21 cellular contexts compared by ENCODE assay signal in the genomic region with DNA sequence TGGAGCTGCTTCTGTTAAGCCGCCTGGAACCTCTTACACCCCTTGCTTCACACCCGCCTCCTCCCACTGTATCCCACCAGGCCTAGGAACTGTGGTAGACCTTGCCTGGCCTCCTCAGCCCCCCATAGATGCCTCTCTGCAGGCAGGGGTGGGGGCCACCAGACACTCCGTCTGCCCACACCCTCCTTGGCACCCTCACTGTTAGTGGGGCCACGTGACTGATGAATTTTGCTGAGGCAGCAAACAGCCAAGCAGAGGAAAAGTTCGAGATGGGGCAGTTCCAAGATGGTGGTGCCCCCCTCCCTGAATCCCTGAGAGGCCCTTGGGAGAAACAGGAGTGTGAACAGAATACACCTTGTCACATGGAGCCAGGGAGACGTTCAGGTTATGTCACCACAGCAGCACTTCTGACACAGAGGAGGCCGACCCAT. TPM values are rescaled to one million over a fixed set of nuclear protein-coding genes. Genes with fewer than 3 reads are reported as not detected.
DNase-seq lines count a peak whose midpoint lies in the region; ATAC-seq and TF ChIP-seq lines count a peak whose summit lies in the region.
"Had no signal": no experiment of that assay in that cellular context is flagged by ENCODE, and none has a peak within 500 bp of the region (broad histone marks: within the 10 kb centered on the region; RNA-seq: fewer than 3 reads in every experiment).

No MANE protein-coding gene starts in this region.

- H3K27ac ChIP-seq in BLaER1 (no peak overlapping the region), IMR-90 (ENCODE audit: insufficient read depth, low read length) (no peak overlapping the region), liver (ENCODE audit: low read depth in 1 of 2, low read length in 2 of 2) (no peak overlapping the region)
- H3K27ac ChIP-seq: HL-60 had no signal

- H3K27me3 ChIP-seq in BLaER1, result 0 out of 2 replicates have a peak, but pooled peaks cover 3% of the 10 kb centered on the region
- no peaks in the 10 kb centered on the region for H3K27me3 ChIP-seq in IMR-90 (ENCODE audit: control insufficient read depth, insufficient read depth, low read length)
- H3K27me3 ChIP-seq in liver (ENCODE audit: control insufficient read depth in 4 of 4, insufficient read depth in 4 of 4, low read length in 3 of 4), result no peaks in the 10 kb centered on the region

- no peak overlapping the region for H4K91ac ChIP-seq in IMR-90 (ENCODE audit: insufficient read depth, low read depth, low read length)

- no peak overlapping the region for H3K14ac ChIP-seq in IMR-90 (replicated peaks; ENCODE audit: low read depth, low read length)

- no peak overlapping the region for H4K5ac ChIP-seq in IMR-90 (ENCODE audit: low read depth, low read length)

- no peaks in the 10 kb centered on the region for H4K20me1 ChIP-seq in BLaER1
- H4K20me1 ChIP-seq in IMR-90 (ENCODE audit: insufficient read depth, low read length), result no peaks in the 10 kb centered on the region

- no peaks in the 10 kb centered on the region for H3K9me1 ChIP-seq in IMR-90 (ENCODE audit: insufficient read depth, low read length)

- dilution Hi-C loops in IMR-90 (cut with HindIII; ENCODE audit: low sequenced_read_pairs, unreplicated experiment), result no loop called here

- no peaks in the 10 kb centered on the region for H3K79me1 ChIP-seq in IMR-90 (ENCODE audit: low read depth in 1 of 2, low read length in 2 of 2)

- peaks cover 74% of the 10 kb centered on the region for H3K36me3 ChIP-seq in BLaER1
- no peaks in the 10 kb centered on the region for H3K36me3 ChIP-seq in IMR-90 (ENCODE audit: control insufficient read depth, insufficient read depth, low read length)
- H3K36me3 ChIP-seq in liver (ENCODE audit: control insufficient read depth in 4 of 4, insufficient read depth in 3 of 4, low read depth in 1 of 4, low read length in 3 of 4), result no peaks in the 10 kb centered on the region
- H3K36me3 ChIP-seq: HAP-1 had no signal

- POLR2A ChIA-PET in IMR-90 (lab: Charles Lee; ENCODE audit: unreplicated experiment), result no interaction called here

- H3K4me3 ChIP-seq in BLaER1, result peak overlapping the region; percentile 47; the same call in 1 of the 2 replicates
- no peak overlapping the region for H3K4me3 ChIP-seq in IMR-90 (ENCODE audit: insufficient read depth, low read depth, low read length)
- peak overlapping the region in 2 of 3 donors; percentile 12 to 15 for H3K4me3 ChIP-seq in liver (ENCODE audit: low read depth in 1 of 3, low read length in 3 of 3)
- H3K4me3 ChIP-seq: GM12878, HAP-1 had no signal

- TF ChIP-seq CTCF in IMR-90 (conservative IDR thresholded peaks at IDR 0.05; ENCODE audit: low read depth, low read length) (no peak), liver (IDR thresholded peaks at IDR 0.05; ENCODE audit: low read depth, low read length, missing input control) (no peak)

- 50% methylated on average over 1 of the region's 7 CpGs; no CpG with 5 or more reads in 1 of the 2 experiments for WGBS in IMR-90 (ENCODE audit: extremely low coverage in 2 of 2, insufficient read length in 1 of 2), 2 experiments
- 92% methylated on average over 7 of the region's 7 CpGs for WGBS in liver

- H3K18ac ChIP-seq in IMR-90 (ENCODE audit: low read depth, low read length), result no peak overlapping the region

- H3K56ac ChIP-seq in IMR-90 (ENCODE audit: extremely low read depth, insufficient read depth, low read length), result no peak overlapping the region

- intact Hi-C loops in IMR-90 (cut with micrococcal nuclease), result no loop called here

- H3K23ac ChIP-seq in IMR-90 (ENCODE audit: low read depth, low read length), result no peak overlapping the region

- in situ Hi-C loops in IMR-90 (cut with MboI; ENCODE audit: low sequenced_read_pairs), result no loop called here

- no peak overlapping the region for H2AFZ ChIP-seq in IMR-90 (replicated peaks; ENCODE audit: low read length, poor library complexity)

- H3K9ac ChIP-seq in BLaER1 (no peak overlapping the region), IMR-90 (ENCODE audit: low read depth, low read length) (no peak overlapping the region), liver (ENCODE audit: low read depth in 1 of 2, low read length in 2 of 2) (no peak overlapping the region)

- no peak overlapping the region for H4K8ac ChIP-seq in IMR-90 (ENCODE audit: low read depth in 2 of 2, low read length in 2 of 2)

- CTCF ChIA-PET in IMR-90 (lab: Yijun Ruan, JAX), result no interaction called here

- no peak overlapping the region for H3K4me2 ChIP-seq in BLaER1
- no peak overlapping the region for H3K4me2 ChIP-seq in IMR-90 (ENCODE audit: low read depth, low read length)

- no peak overlapping the region for H2BK5ac ChIP-seq in IMR-90 (ENCODE audit: low read depth, low read length, poor library complexity, severe bottlenecking)

- no peak for DNase-seq in IMR-90
- no peak for DNase-seq in NCI-H1436 (lab: John Stamatoyannopoulos, UW)
- DNase-seq in SK-N-DZ (ENCODE audit: low spot score), result no peak
- DNase-seq: AML-193; C1 segment of cervical spinal cord; CD4-positive, CD25-positive, alpha-beta regulatory T cell; COR-L47; DMS 273 treated with DMSO at 0.1 percent for 48 hours; DMS53; DND-41; EL; KG1 had no signal

- TF ChIP-seq RAD21 in IMR-90 (IDR thresholded peaks at IDR 0.05; ENCODE audit: low read length) (no peak), liver (IDR thresholded peaks at IDR 0.05) (no peak)

- H2BK20ac ChIP-seq in IMR-90 (ENCODE audit: low read depth, low read length), result no peak overlapping the region

- no peak overlapping the region for H2AK9ac ChIP-seq in IMR-90 (replicated peaks; ENCODE audit: low read depth, low read length, poor library complexity)

- TF ChIP-seq POLR2A in IMR-90 (IDR thresholded peaks at IDR 0.05; ENCODE audit: low read depth, low read length), result no peak

- no peak overlapping the region for H2AK5ac ChIP-seq in IMR-90 (ENCODE audit: low read depth, low read length)

- H2BK15ac ChIP-seq in IMR-90 (ENCODE audit: low read depth, low read length), result no peak overlapping the region

- no TSS peak for BruUV-seq in IMR-90 (replicated peaks; lab: Mats Ljungman, UMichigan)

- ATAC-seq in IMR-90 (ENCODE audit: low read depth) (no peak), HG03460 (IDR thresholded peaks at IDR 0.05; ENCODE audit: unreplicated experiment) (no peak)
- ATAC-seq: GM12878 had no signal

- H3K9me3 ChIP-seq in BLaER1, result peaks cover 52% of the 10 kb centered on the region
- peaks cover 54% of the 10 kb centered on the region for H3K9me3 ChIP-seq in IMR-90 (ENCODE audit: control insufficient read depth, insufficient read depth, low read length)
- H3K9me3 ChIP-seq in liver (ENCODE audit: control insufficient read depth in 4 of 4, low read length in 3 of 4), result peaks cover 17 to 33% (median 25%) of the 10 kb centered on the region in 4 donors
- H3K9me3 ChIP-seq: HAP-1 had no signal

- H3K4me1 ChIP-seq in BLaER1 (peaks cover 14% of the 10 kb centered on the region; the same call in 1 of the 2 replicates), IMR-90 (ENCODE audit: control insufficient read depth, insufficient read depth, low read length) (no peaks in the 10 kb centered on the region), liver (ENCODE audit: control insufficient read depth in 4 of 4, insufficient read depth in 4 of 4, low read length in 3 of 4) (no peaks in the 10 kb centered on the region)
- H3K4me1 ChIP-seq: HAP-1 had no signal

- no peak overlapping the region for H2BK120ac ChIP-seq in IMR-90 (ENCODE audit: low read depth, low read length)

- no peak overlapping the region for H3K4ac ChIP-seq in IMR-90 (ENCODE audit: low read depth, low read length)

TF ChIP-seq in IMR-90, 13 proteins besides CTCF, POLR2A, EP300 and RAD21:
- TF ChIP-seq RCOR1 (IDR thresholded peaks at IDR 0.05; ENCODE audit: insufficient replicate concordance, low read length), result no peak
- TF ChIP-seq MAFK (IDR thresholded peaks at IDR 0.05; ENCODE audit: low read depth, low read length), result peak; percentile 62
- no peak for TF ChIP-seq FOS (IDR thresholded peaks at IDR 0.05; ENCODE audit: low read depth, low read length)
TF ChIP-seq in IMR-90: peak in this region for 1.

TF ChIP-seq in liver, 16 proteins besides CTCF, POLR2A, EP300 and RAD21 (continues in another document):
- no peak for TF ChIP-seq SP1 (IDR thresholded peaks at IDR 0.05)
- no peak for TF ChIP-seq FOXA1 (IDR thresholded peaks at IDR 0.05)
- TF ChIP-seq NR2F2 (IDR thresholded peaks at IDR 0.05), result no peak
- TF ChIP-seq, protein P1, sequence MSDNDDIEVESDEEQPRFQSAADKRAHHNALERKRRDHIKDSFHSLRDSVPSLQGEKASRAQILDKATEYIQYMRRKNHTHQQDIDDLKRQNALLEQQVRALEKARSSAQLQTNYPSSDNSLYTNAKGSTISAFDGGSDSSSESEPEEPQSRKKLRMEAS (IDR thresholded peaks at IDR 0.05), result no peak
- TF ChIP-seq, protein P2, sequence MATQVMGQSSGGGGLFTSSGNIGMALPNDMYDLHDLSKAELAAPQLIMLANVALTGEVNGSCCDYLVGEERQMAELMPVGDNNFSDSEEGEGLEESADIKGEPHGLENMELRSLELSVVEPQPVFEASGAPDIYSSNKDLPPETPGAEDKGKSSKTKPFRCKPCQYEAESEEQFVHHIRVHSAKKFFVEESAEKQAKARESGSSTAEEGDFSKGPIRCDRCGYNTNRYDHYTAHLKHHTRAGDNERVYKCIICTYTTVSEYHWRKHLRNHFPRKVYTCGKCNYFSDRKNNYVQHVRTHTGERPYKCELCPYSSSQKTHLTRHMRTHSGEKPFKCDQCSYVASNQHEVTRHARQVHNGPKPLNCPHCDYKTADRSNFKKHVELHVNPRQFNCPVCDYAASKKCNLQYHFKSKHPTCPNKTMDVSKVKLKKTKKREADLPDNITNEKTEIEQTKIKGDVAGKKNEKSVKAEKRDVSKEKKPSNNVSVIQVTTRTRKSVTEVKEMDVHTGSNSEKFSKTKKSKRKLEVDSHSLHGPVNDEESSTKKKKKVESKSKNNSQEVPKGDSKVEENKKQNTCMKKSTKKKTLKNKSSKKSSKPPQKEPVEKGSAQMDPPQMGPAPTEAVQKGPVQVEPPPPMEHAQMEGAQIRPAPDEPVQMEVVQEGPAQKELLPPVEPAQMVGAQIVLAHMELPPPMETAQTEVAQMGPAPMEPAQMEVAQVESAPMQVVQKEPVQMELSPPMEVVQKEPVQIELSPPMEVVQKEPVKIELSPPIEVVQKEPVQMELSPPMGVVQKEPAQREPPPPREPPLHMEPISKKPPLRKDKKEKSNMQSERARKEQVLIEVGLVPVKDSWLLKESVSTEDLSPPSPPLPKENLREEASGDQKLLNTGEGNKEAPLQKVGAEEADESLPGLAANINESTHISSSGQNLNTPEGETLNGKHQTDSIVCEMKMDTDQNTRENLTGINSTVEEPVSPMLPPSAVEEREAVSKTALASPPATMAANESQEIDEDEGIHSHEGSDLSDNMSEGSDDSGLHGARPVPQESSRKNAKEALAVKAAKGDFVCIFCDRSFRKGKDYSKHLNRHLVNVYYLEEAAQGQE (IDR thresholded peaks at IDR 0.05), result no peak
- TF ChIP-seq GABPA (IDR thresholded peaks at IDR 0.05 in 1 of 2, conservative IDR thresholded peaks at IDR 0.05 in 1 of 2), result no peak

RNA-seq across cellular contexts. Expression of a gene that starts 41.2 kb away (rescaled TPM):
- total RNA-seq in IMR-90 (2012; rRNA removed) (not detected in 2 replicates), liver (under 1 TPM in 1 of 2 donors, not detected in 1; 0.17 TPM)
- polyA plus RNA-seq in IMR-90 (2012; rRNA removed) (not detected in 2 replicates), liver (under 1 TPM in 1 of 2 donors, not detected in 1; under 0.01 TPM)
- polyA plus RNA-seq in IMR-90 (2012; cell fraction: cytosol; rRNA removed), result not detected in 2 replicates
- not detected in 2 replicates for polyA plus RNA-seq in IMR-90 (2012; cell fraction: nucleus; rRNA removed; ENCODE audit: low replicate concordance)
- polyA plus RNA-seq in SK-N-DZ (2014; cell fraction: cytosol; rRNA removed), result 0.92 and 1.1 TPM in 2 replicates
- polyA plus RNA-seq in SK-N-DZ (2014; cell fraction: nucleus; rRNA removed), result 0.73 and 1.3 TPM in 2 replicates
- total RNA-seq: G401, HT1080 had no signal
- polyA plus RNA-seq: IgD-negative memory B cell had no signal
